10 cellular contexts compared by ENCODE assay signal in the genomic region with DNA sequence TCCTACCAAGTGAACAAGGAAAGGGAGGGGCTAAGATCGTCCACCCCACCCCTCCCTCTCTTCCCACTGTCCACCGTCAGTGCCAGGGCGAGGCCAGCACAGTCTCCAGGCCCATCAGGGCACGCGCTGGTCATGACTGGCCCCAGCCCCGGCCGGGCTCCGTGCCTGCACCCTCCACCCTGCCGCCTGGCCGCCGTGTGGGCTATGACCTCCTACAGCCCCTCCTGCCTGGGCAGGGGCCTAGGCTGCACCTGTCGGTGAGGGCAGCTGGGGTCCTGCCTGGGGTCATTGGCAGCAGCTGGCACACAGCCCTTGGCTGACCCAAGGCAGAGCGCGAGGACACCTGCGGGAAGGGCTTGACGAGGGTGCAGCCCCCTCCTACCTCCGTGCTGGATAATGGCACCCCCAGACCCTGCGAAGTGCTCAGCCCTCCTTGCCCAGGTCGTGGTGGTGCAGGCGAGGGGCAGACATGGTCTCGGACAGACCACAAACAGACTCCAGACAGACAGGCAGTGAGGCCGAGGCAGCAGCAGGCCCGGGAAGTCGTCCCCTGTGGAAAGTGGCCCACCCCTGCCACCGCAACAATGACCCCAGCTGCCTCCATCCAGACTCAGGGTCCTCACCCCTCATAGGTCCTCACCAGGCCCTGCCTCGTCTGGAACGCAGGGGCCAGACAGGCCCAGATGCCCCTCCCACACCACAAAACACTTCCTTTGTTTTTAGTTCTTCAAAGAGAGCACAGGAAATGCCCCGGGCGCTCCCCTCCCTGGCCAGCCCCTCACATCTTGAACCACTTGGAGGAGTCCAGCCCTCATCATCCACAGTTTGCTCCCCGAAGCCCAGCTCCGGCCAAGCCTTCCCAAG. TPM values are rescaled to one million over a fixed set of nuclear protein-coding genes. Genes with fewer than 3 reads are reported as not detected.
DNase-seq lines count a peak whose midpoint lies in the region; ATAC-seq, FAIRE-seq and TF ChIP-seq lines count a peak whose summit lies in the region.
"Had no signal": no experiment of that assay in that cellular context is flagged by ENCODE, and none has a peak within 500 bp of the region (broad histone marks: within the 10 kb centered on the region; RNA-seq: fewer than 3 reads in every experiment).

No MANE protein-coding gene starts in this region.

- peak overlapping the region; percentile 94 for H3K4me2 ChIP-seq in BLaER1

- no peak for ATAC-seq in stimulated activated naive CD8-positive, alpha-beta T cell treated with anti-CD3 and anti-CD28 coated beads, Interleukin-15, Interleukin-2, amounts not matched to agents 100 U/mL and 50 U/mL, for 24 hours
- no peak for ATAC-seq in HG03108 (IDR thresholded peaks at IDR 0.05; ENCODE audit: unreplicated experiment)

- H3K4me1 ChIP-seq in BLaER1: peaks cover 46% of the 10 kb centered on the region

- peak overlapping the region; percentile 41; the same call in 1 of the 2 replicates for H3K9ac ChIP-seq in BLaER1

- no peaks in the 10 kb centered on the region for H3K27me3 ChIP-seq in BLaER1

- peak; percentile 23 for FAIRE-seq in HTR-8/SVneo (lab: Jason Lieb, UNC)
- FAIRE-seq: colon had no signal

- peak overlapping the region; percentile 66 for H3K27ac Mint-ChIP-seq in osteocyte (ENCODE audit: unreplicated experiment)

- no peak overlapping the region for H3K4me3 Mint-ChIP-seq in osteocyte (ENCODE audit: unreplicated experiment)

- no peaks in the 10 kb centered on the region for H3K27me3 Mint-ChIP-seq in osteocyte (ENCODE audit: unreplicated experiment)

- TF ChIP-seq CTCF in osteocyte (IDR thresholded peaks at IDR 0.05): no peak

- H3K36me3 ChIP-seq in BLaER1: no peaks in the 10 kb centered on the region

- DNase-seq in HTR-8/SVneo (ENCODE audit: insufficient read length, low spot score): no peak
- peak; percentile 48 for DNase-seq in fibroblast of gingiva (ENCODE audit: low read depth)
- DNase-seq in osteocyte (ENCODE audit: extremely low spot score, unreplicated experiment): peak; percentile 86
- DNase-seq in stimulated activated naive CD8-positive, alpha-beta T cell treated with anti-CD3 and anti-CD28 coated beads, Interleukin-15, Interleukin-2, amounts not matched to agents 100 U/mL and 50 U/mL, for 24 hours: no peak
- DNase-seq in NCI-H1930 (lab: John Stamatoyannopoulos, UW): no peak
- DNase-seq: activated T-cell treated with anti-CD3 and anti-CD28 coated beads, Interleukin-2, amount 50 U/mL, for 48 hours; DND-41 had no signal

- H3K27ac ChIP-seq in BLaER1: peak overlapping the region; percentile 78

- no peaks in the 10 kb centered on the region for H4K20me1 ChIP-seq in BLaER1

- H3K9me3 ChIP-seq in BLaER1: no peaks in the 10 kb centered on the region

- H3K36me3 Mint-ChIP-seq in osteocyte (ENCODE audit: unreplicated experiment): no peaks in the 10 kb centered on the region

- H3K4me3 ChIP-seq in BLaER1: no peak overlapping the region

- no peaks in the 10 kb centered on the region for H3K9me3 Mint-ChIP-seq in osteocyte (ENCODE audit: unreplicated experiment)

- peaks cover 48% of the 10 kb centered on the region for H3K4me1 Mint-ChIP-seq in osteocyte (ENCODE audit: unreplicated experiment)

RNA-seq across cellular contexts. Expression of a gene that starts 43.1 kb away (rescaled TPM):
- total RNA-seq in osteocyte: 148 and 149 TPM in 2 replicates

Comparison
In these comparisons a context has a peak if more than half of its experiments do, and no peak if none do; other contexts are left out.
1. DNase-seq: peak in fibroblast of gingiva (single experiment) and osteocyte (single experiment); none in HTR-8/SVneo (single experiment), stimulated activated naive CD8-positive, alpha-beta T cell treated with anti-CD3 and anti-CD28 coated beads, Interleukin-15, Interleukin-2, amounts not matched to agents 100 U/mL and 50 U/mL, for 24 hours (single experiment) and NCI-H1930 (0 of 2).